In genomic region chr2:219248845-219249202, GRCh38 we compare ENCODE assay signal across 8 cellular contexts. TPM values are rescaled to one million over a fixed set of nuclear protein-coding genes. Genes with fewer than 3 reads are reported as not detected.
A peak's percentile ranks its signal among the peaks of the same experiment; 100 is the strongest.
DNase-seq lines count a peak whose midpoint lies in the region; ATAC-seq and TF ChIP-seq lines count a peak whose summit lies in the region.

No MANE protein-coding gene starts in this region.

- CTCF ChIA-PET in A673 (lab: Charles Lee) = no interaction called here

- peaks cover 10% of the 10 kb centered on the region for H3K36me3 ChIP-seq in A673 (ENCODE audit: insufficient read depth, low read length, poor library complexity, severe bottlenecking)
- no peaks in the 10 kb centered on the region; the same call in 1 of the 2 replicates for H3K36me3 ChIP-seq in Karpas-422 (ENCODE audit: insufficient read depth, low read length)

- peaks cover 0 to 44% (median 33%) of the 10 kb centered on the region in 3 donors for H3K36me3 Mint-ChIP-seq in naive thymus-derived CD8-positive, alpha-beta T cell

- peak overlapping the region; percentile 39 for H3K4me2 ChIP-seq in Karpas-422 (ENCODE audit: low read depth, low read length, poor library complexity, severe bottlenecking)

- peaks cover 19% of the 10 kb centered on the region; the same call in 1 of the 2 replicates for H4K20me1 ChIP-seq in Karpas-422 (ENCODE audit: insufficient read depth, low read depth, low read length)

- POLR2A ChIA-PET in A673 (lab: Charles Lee; ENCODE audit: low non-redundant PET) = no interaction called here
- POLR2A ChIA-PET in naive thymus-derived CD8-positive, alpha-beta T cell (lab: Charles Lee) = interaction anchor here (0.5 to 15.9 kb wide), 15 partner anchors 10 to 852 kb away, joined by 3 to 591 read pairs (median 8); partner anchors contain the start of genes ABCB6, ANKZF1, ATG9A and CNPPD1

- H2AFZ ChIP-seq in Karpas-422 (ENCODE audit: low read length) = no peak overlapping the region

- H3K4me1 ChIP-seq in A673 (ENCODE audit: insufficient read depth, low read length, poor library complexity, severe bottlenecking) (peaks cover 43% of the 10 kb centered on the region), Karpas-422 (ENCODE audit: low read length) (peaks cover 73% of the 10 kb centered on the region)

- H3K4me1 Mint-ChIP-seq in naive thymus-derived CD8-positive, alpha-beta T cell = peaks cover 28 to 86% (median 78%) of the 10 kb centered on the region in 4 donors

- no peak overlapping the region for H3K4me3 ChIP-seq in A673 (ENCODE audit: low read depth, low read length, poor library complexity, severe bottlenecking)
- H3K4me3 ChIP-seq in Karpas-422 (ENCODE audit: low read length) = peak overlapping the region; percentile 16; the same call in 1 of the 2 replicates
- no peak overlapping the region for H3K4me3 ChIP-seq in foreskin fibroblast (ENCODE audit: low read depth in 1 of 2, low read length in 2 of 2)

- H3K27ac ChIP-seq in A673 (ENCODE audit: low read depth, low read length, poor library complexity, severe bottlenecking) = peak overlapping the region; percentile 87
- peak overlapping the region; percentile 83 for H3K27ac ChIP-seq in Karpas-422 (ENCODE audit: low read length)
- peak overlapping the region; percentile 90 for H3K27ac ChIP-seq in cingulate gyrus (ENCODE audit: low read depth, low read length)

- H3K27ac Mint-ChIP-seq in naive thymus-derived CD8-positive, alpha-beta T cell = peak overlapping the region; percentile 88 to 99 (median 97)

- H3K27me3 Mint-ChIP-seq in naive thymus-derived CD8-positive, alpha-beta T cell = no peaks in the 10 kb centered on the region

- DNase-seq in A673 (ENCODE audit: low spot score) (no peak), Karpas-422 (no peak), Kasumi-1 (lab: John Stamatoyannopoulos, UW) (no peak), CD1c-positive myeloid dendritic cell (ENCODE audit: extremely low spot score) (no peak), foreskin fibroblast (no peak)
- no peak for DNase-seq in naive thymus-derived CD8-positive, alpha-beta T cell

- H3K9me3 Mint-ChIP-seq in naive thymus-derived CD8-positive, alpha-beta T cell = no peaks in the 10 kb centered on the region

- H3K27me3 ChIP-seq in A673 (replicated peaks; ENCODE audit: insufficient read depth, low read depth, low read length, poor library complexity) = no peaks in the 10 kb centered on the region
- H3K27me3 ChIP-seq in Karpas-422 (ENCODE audit: low read length) = no peaks in the 10 kb centered on the region

- ATAC-seq in naive thymus-derived CD8-positive, alpha-beta T cell = no peak
- no peak for ATAC-seq in GM18498 (IDR thresholded peaks at IDR 0.05; ENCODE audit: unreplicated experiment)

- H3K4me3 Mint-ChIP-seq in naive thymus-derived CD8-positive, alpha-beta T cell = peak overlapping the region; percentile 78 to 100 (median 94)

- no TSS peak for BruUV-seq in A673 (replicated peaks; lab: Mats Ljungman, UMichigan)

- H3K9me3 ChIP-seq in A673 (ENCODE audit: low read depth, low read length, poor library complexity, severe bottlenecking) (no peaks in the 10 kb centered on the region), Karpas-422 (ENCODE audit: low read length) (no peaks in the 10 kb centered on the region)

- H3K9ac ChIP-seq in Karpas-422 (ENCODE audit: low read length) = peak overlapping the region; percentile 54; the same call in 1 of the 2 replicates

- TF ChIP-seq CTCF in A673 (conservative IDR thresholded peaks at IDR 0.05; ENCODE audit: low read depth, low read length) (no peak), foreskin fibroblast (IDR thresholded peaks at IDR 0.05; ENCODE audit: low read depth, low read length) (no peak)

- intact Hi-C loops in A673 (cut with micrococcal nuclease; ENCODE audit: unreplicated experiment) = no loop called here

- H3K9me2 ChIP-seq in Karpas-422 (replicated peaks; ENCODE audit: insufficient read depth, low read length) = no peaks in the 10 kb centered on the region

- peaks cover 43% of the 10 kb centered on the region for H3K79me2 ChIP-seq in Karpas-422 (ENCODE audit: low read length)

RNA-seq across cellular contexts. Expression of gene STK16, which starts 3.5 kb away (rescaled TPM):
- 22.0 and 27.6 TPM in 2 replicates for total RNA-seq in A673 (2021)
- total RNA-seq in Karpas-422 (2014; rRNA removed; shearing (Covaris generic); ENCODE audit: low replicate concordance) = 22.8 and 30.7 TPM in 2 replicates
- total RNA-seq in naive thymus-derived CD8-positive, alpha-beta T cell = 10 to 100 TPM; 22.4 to 22.6 TPM
- 10 to 100 TPM; 21.6 to 25.8 (median 23.7) TPM for polyA plus RNA-seq in naive thymus-derived CD8-positive, alpha-beta T cell

RNA-seq across cellular contexts. Expression of gene GLB1L, which starts 3.6 kb away (rescaled TPM):
- total RNA-seq in A673 (2021) = 6.9 and 8.4 TPM in 2 replicates
- 4.3 and 6.4 TPM in 2 replicates for total RNA-seq in Karpas-422 (2014; rRNA removed; shearing (Covaris generic); ENCODE audit: low replicate concordance)
- total RNA-seq in naive thymus-derived CD8-positive, alpha-beta T cell = 1 to 10 TPM; 1.8 to 2.7 TPM
- polyA plus RNA-seq in naive thymus-derived CD8-positive, alpha-beta T cell = 1 to 10 TPM in 2 of 3 donors, under 1 TPM in 1; 0.62 to 1.8 (median 1.7) TPM

RNA-seq across cellular contexts. Expression of gene TUBA4B, which starts 4.2 kb away (rescaled TPM):
- total RNA-seq in A673 (2021) = not detected in 2 replicates
- not detected in 2 replicates for total RNA-seq in Karpas-422 (2014; rRNA removed; shearing (Covaris generic); ENCODE audit: low replicate concordance)
- total RNA-seq in naive thymus-derived CD8-positive, alpha-beta T cell = not detected
- not detected for polyA plus RNA-seq in naive thymus-derived CD8-positive, alpha-beta T cell

RNA-seq across cellular contexts. Expression of gene TUBA4A, which starts 4.9 kb away (rescaled TPM):
- 62.9 and 68.0 TPM in 2 replicates for total RNA-seq in A673 (2021)
- total RNA-seq in Karpas-422 (2014; rRNA removed; shearing (Covaris generic); ENCODE audit: low replicate concordance) = 32.6 and 61.8 TPM in 2 replicates
- total RNA-seq in naive thymus-derived CD8-positive, alpha-beta T cell = 100 to 1,000 TPM; 143 to 144 TPM
- 100 to 1,000 TPM; 107 to 275 (median 122) TPM for polyA plus RNA-seq in naive thymus-derived CD8-positive, alpha-beta T cell

RNA-seq across cellular contexts. Expression of gene ANKZF1, which starts 19.2 kb away (rescaled TPM):
- total RNA-seq in A673 (2021) = 30.6 and 39.1 TPM in 2 replicates
- 159 and 230 TPM in 2 replicates for total RNA-seq in Karpas-422 (2014; rRNA removed; shearing (Covaris generic); ENCODE audit: low replicate concordance)
- 100 to 1,000 TPM; 263 to 278 TPM for total RNA-seq in naive thymus-derived CD8-positive, alpha-beta T cell
- 10 to 100 TPM; 23.8 to 46.2 (median 25.9) TPM for polyA plus RNA-seq in naive thymus-derived CD8-positive, alpha-beta T cell
